26 cellular contexts compared by ENCODE assay signal in the genomic region with DNA sequence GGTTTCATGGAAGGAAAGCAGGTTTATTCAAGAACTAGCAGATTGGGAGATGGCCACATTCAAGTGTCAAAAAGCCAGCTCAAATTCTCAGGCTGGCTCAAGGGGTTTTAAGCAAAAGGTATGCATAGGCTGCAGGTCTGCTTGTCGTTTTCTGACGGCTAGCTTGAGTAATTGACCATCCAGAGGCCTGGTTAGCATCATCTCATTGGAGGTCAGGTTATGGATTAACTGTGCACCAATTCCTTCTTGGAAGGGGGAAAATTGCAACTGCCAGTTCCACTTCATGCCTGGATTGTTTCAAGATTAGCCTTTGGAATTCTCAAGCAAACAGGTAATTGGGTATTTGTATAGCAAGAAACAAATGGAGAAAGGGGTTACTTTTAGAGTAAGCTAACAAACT.
DNase-seq lines count a peak whose midpoint lies in the region; ATAC-seq and TF ChIP-seq lines count a peak whose summit lies in the region.
"Had no signal": no experiment of that assay in that cellular context is flagged by ENCODE, and none has a peak within 500 bp of the region (broad histone marks: within the 10 kb centered on the region; RNA-seq: fewer than 3 reads in every experiment).

No MANE protein-coding gene starts in this region.

- H3K4me1 Mint-ChIP-seq in T-helper 2 cell treated with Interferon-gamma antibody and Interleukin-4, amounts not matched to agents 5 μg/mL and 100 μg/mL, for 36 hours (ENCODE audit: low read depth), result no peaks in the 10 kb centered on the region
- H3K4me1 Mint-ChIP-seq: B cell had no signal

- TF ChIP-seq CTCF in retinal pigment epithelial cell (conservative IDR thresholded peaks at IDR 0.05; ENCODE audit: low read depth, low read length), result no peak

- H3K4me3 Mint-ChIP-seq in T-helper 2 cell treated with Interferon-gamma antibody and Interleukin-4, amounts not matched to agents 5 μg/mL and 100 μg/mL, for 36 hours, result no peak overlapping the region
- H3K4me3 Mint-ChIP-seq: B cell; CD8-positive, alpha-beta T cell had no signal

- no peaks in the 10 kb centered on the region for H3K9me3 Mint-ChIP-seq in T-helper 2 cell treated with Interferon-gamma antibody and Interleukin-4, amounts not matched to agents 5 μg/mL and 100 μg/mL, for 36 hours
- H3K9me3 Mint-ChIP-seq: CD8-positive, alpha-beta T cell had no signal

- no peak overlapping the region for H3K27ac Mint-ChIP-seq in T-helper 2 cell treated with Interferon-gamma antibody and Interleukin-4, amounts not matched to agents 5 μg/mL and 100 μg/mL, for 36 hours
- H3K27ac Mint-ChIP-seq: B cell had no signal

- no peak for ATAC-seq in GM18868 (IDR thresholded peaks at IDR 0.05; ENCODE audit: unreplicated experiment)
- ATAC-seq: CD8-positive, alpha-beta T cell had no signal

- no peak overlapping the region for H3K4me3 ChIP-seq in retinal pigment epithelial cell (ENCODE audit: low read length)
- H3K4me3 ChIP-seq: GM23248, SJSA1 had no signal

- H3K27me3 Mint-ChIP-seq in T-helper 2 cell treated with Interferon-gamma antibody and Interleukin-4, amounts not matched to agents 5 μg/mL and 100 μg/mL, for 36 hours (ENCODE audit: low read depth), result peaks cover 4% of the 10 kb centered on the region

- DNase-seq in ELF-1 (ENCODE audit: low read depth, low spot score) (peak; percentile 82), glomerular visceral epithelial cell (ENCODE audit: extremely low spot score) (peak; percentile 1), left kidney (ENCODE audit: low read depth, low spot score) (peak; percentile 73), retinal pigment epithelial cell (ENCODE audit: low read depth) (peak; percentile 4), NCI-H1417 (lab: John Stamatoyannopoulos, UW) (no peak), T-helper 9 cell (no peak)
- no peak for DNase-seq in T-helper 2 cell treated with Interferon-gamma antibody and Interleukin-4, amounts not matched to agents 5 μg/mL and 100 μg/mL, for 36 hours (ENCODE audit: low spot score)
- DNase-seq: Caco-2; CD8-positive, alpha-beta T cell; DMS 273 treated with DMSO at 0.1 percent for 48 hours; DMS79; EL; GF-D8; GM23248; H7; NCI-H1048; NCI-H1417 treated with DMSO at 0.1 percent for 48 hours; NCI-H1694 treated with DMSO at 0.1 percent for 48 hours; NCI-H2081; NCI-H345; NCI-H510A treated with DMSO at 0.1 percent for 48 hours; NCI-H748 treated with DMSO at 0.1 percent for 48 hours; Right ventricle myocardium superior had no signal

- no peaks in the 10 kb centered on the region for H3K36me3 Mint-ChIP-seq in T-helper 2 cell treated with Interferon-gamma antibody and Interleukin-4, amounts not matched to agents 5 μg/mL and 100 μg/mL, for 36 hours (ENCODE audit: low read depth)
- H3K36me3 Mint-ChIP-seq: CD8-positive, alpha-beta T cell had no signal

Comparison
In these comparisons a context has a peak if more than half of its experiments do, and no peak if none do; other contexts are left out.
1. DNase-seq: peak in ELF-1 (single experiment), glomerular visceral epithelial cell (single experiment), left kidney (single experiment) and retinal pigment epithelial cell (single experiment); none in T-helper 2 cell treated with Interferon-gamma antibody and Interleukin-4, amounts not matched to agents 5 μg/mL and 100 μg/mL, for 36 hours (single experiment), NCI-H1417 (0 of 3) and T-helper 9 cell (single experiment).